14 cellular contexts compared by ENCODE assay signal in genomic region chr6:21265264-21266044, GRCh38.
A peak's percentile ranks its signal among the peaks of the same experiment; 100 is the strongest.
DNase-seq lines count a peak whose midpoint lies in the region; ATAC-seq and TF ChIP-seq lines count a peak whose summit lies in the region.
"Had no signal": no experiment of that assay in that cellular context is flagged by ENCODE, and none has a peak within 500 bp of the region (broad histone marks: within the 10 kb centered on the region; RNA-seq: fewer than 3 reads in every experiment).

No MANE protein-coding gene starts in this region.

- DNase-seq in natural killer cell treated with Interleukin-12 subunit alpha and Interleukin-12 subunit beta and Interleukin-15 and Interleukin-18, amount 100 ng/mL, for 72 hours (ENCODE audit: low spot score): no peak
- DNase-seq in natural killer cell (no peak), NCI-H526 treated with DMSO at 0.1 percent for 48 hours (lab: John Stamatoyannopoulos, UW) (peak; percentile 32), epithelial cell of esophagus (ENCODE audit: low read depth) (peak; percentile 95), type B pancreatic cell (ENCODE audit: extremely low spot score, unreplicated experiment) (no peak), DMS53 treated with DMSO at 0.1 percent for 48 hours (lab: John Stamatoyannopoulos, UW; ENCODE audit: unreplicated experiment) (no peak)
- DNase-seq: aorta, gastrocnemius medialis, H9, immature natural killer cell had no signal

- peak overlapping the region; percentile 10 for H3K4me3 Mint-ChIP-seq in natural killer cell treated with Interleukin-12 subunit alpha and Interleukin-12 subunit beta and Interleukin-15 and Interleukin-18, amount 100 ng/mL, for 72 hours
- H3K4me3 Mint-ChIP-seq in natural killer cell: no peak overlapping the region
- no peak overlapping the region for H3K4me3 Mint-ChIP-seq in type B pancreatic cell
- H3K4me3 Mint-ChIP-seq: H9; immature natural killer cell; stimulated activated memory B cell treated with anti-CD40 and anti-IgM and Interleukin-4, amounts not matched to agents 10 μg/mL and 1 μg/mL and 100 μg/mL, for 72 hours had no signal

- peaks cover 0 to 6% of the 10 kb centered on the region in 2 donors for H3K27me3 Mint-ChIP-seq in natural killer cell treated with Interleukin-12 subunit alpha and Interleukin-12 subunit beta and Interleukin-15 and Interleukin-18, amount 100 ng/mL, for 72 hours
- H3K27me3 Mint-ChIP-seq in natural killer cell (ENCODE audit: low read depth in 2 of 2) (peaks cover 0 to 2% of the 10 kb centered on the region in 2 donors), type B pancreatic cell (no peaks in the 10 kb centered on the region)
- H3K27me3 Mint-ChIP-seq: stimulated activated memory B cell treated with anti-CD40 and anti-IgM and Interleukin-4, amounts not matched to agents 10 μg/mL and 1 μg/mL and 100 μg/mL, for 72 hours had no signal

- H3K36me3 Mint-ChIP-seq in natural killer cell treated with Interleukin-12 subunit alpha and Interleukin-12 subunit beta and Interleukin-15 and Interleukin-18, amount 100 ng/mL, for 72 hours: no peaks in the 10 kb centered on the region
- no peaks in the 10 kb centered on the region for H3K36me3 Mint-ChIP-seq in natural killer cell
- no peaks in the 10 kb centered on the region for H3K36me3 Mint-ChIP-seq in type B pancreatic cell
- H3K36me3 Mint-ChIP-seq: stimulated activated memory B cell treated with anti-CD40 and anti-IgM and Interleukin-4, amounts not matched to agents 10 μg/mL and 1 μg/mL and 100 μg/mL, for 72 hours had no signal

- peak in 1 of 2 donors; percentile 76 for ATAC-seq in natural killer cell treated with Interleukin-12 subunit alpha and Interleukin-12 subunit beta and Interleukin-15 and Interleukin-18, amount 100 ng/mL, for 72 hours
- ATAC-seq in natural killer cell (no peak), GM19397 (IDR thresholded peaks at IDR 0.05; ENCODE audit: unreplicated experiment) (no peak), GM18907 (IDR thresholded peaks at IDR 0.05; ENCODE audit: unreplicated experiment) (no peak)
- ATAC-seq: gastrocnemius medialis; stimulated activated memory B cell treated with anti-CD40 and anti-IgM and Interleukin-4, amounts not matched to agents 10 μg/mL and 1 μg/mL and 100 μg/mL, for 72 hours had no signal

- no peaks in the 10 kb centered on the region for H3K9me3 Mint-ChIP-seq in natural killer cell treated with Interleukin-12 subunit alpha and Interleukin-12 subunit beta and Interleukin-15 and Interleukin-18, amount 100 ng/mL, for 72 hours
- H3K9me3 Mint-ChIP-seq in natural killer cell (no peaks in the 10 kb centered on the region), type B pancreatic cell (peaks cover 8% of the 10 kb centered on the region)
- H3K9me3 Mint-ChIP-seq: H9; stimulated activated memory B cell treated with anti-CD40 and anti-IgM and Interleukin-4, amounts not matched to agents 10 μg/mL and 1 μg/mL and 100 μg/mL, for 72 hours had no signal

- peaks cover 4 to 12% of the 10 kb centered on the region in 2 donors for H3K4me1 Mint-ChIP-seq in natural killer cell treated with Interleukin-12 subunit alpha and Interleukin-12 subunit beta and Interleukin-15 and Interleukin-18, amount 100 ng/mL, for 72 hours (ENCODE audit: low read depth in 2 of 2)
- H3K4me1 Mint-ChIP-seq in natural killer cell (peaks cover 3 to 7% of the 10 kb centered on the region in 2 donors), type B pancreatic cell (ENCODE audit: unreplicated experiment) (peaks cover 9% of the 10 kb centered on the region)
- H3K4me1 Mint-ChIP-seq: immature natural killer cell had no signal

- TF ChIP-seq CTCF in natural killer cell (IDR thresholded peaks at IDR 0.05) (no peak), epithelial cell of esophagus (IDR thresholded peaks at IDR 0.05; ENCODE audit: insufficient read depth, low read depth, low read length, missing control alignments) (no peak), type B pancreatic cell (conservative IDR thresholded peaks at IDR 0.05) (no peak)

- peak overlapping the region; percentile 7 to 43 for H3K27ac Mint-ChIP-seq in natural killer cell treated with Interleukin-12 subunit alpha and Interleukin-12 subunit beta and Interleukin-15 and Interleukin-18, amount 100 ng/mL, for 72 hours
- H3K27ac Mint-ChIP-seq in natural killer cell (no peak overlapping the region), type B pancreatic cell (peak overlapping the region; percentile 12)
- H3K27ac Mint-ChIP-seq: H9; immature natural killer cell; stimulated activated memory B cell treated with anti-CD40 and anti-IgM and Interleukin-4, amounts not matched to agents 10 μg/mL and 1 μg/mL and 100 μg/mL, for 72 hours had no signal

- intact Hi-C loops in natural killer cell (cut with micrococcal nuclease): no loop called here

- no peak overlapping the region for H3K4me3 ChIP-seq in epithelial cell of esophagus (ENCODE audit: low read length)
- H3K4me3 ChIP-seq: BLaER1, gastrocnemius medialis had no signal

Comparison
In these comparisons a context has a peak if more than half of its experiments do, and no peak if none do; other contexts are left out.
1. H3K27ac Mint-ChIP-seq: peak in natural killer cell treated with Interleukin-12 subunit alpha and Interleukin-12 subunit beta and Interleukin-15 and Interleukin-18, amount 100 ng/mL, for 72 hours (2 of 2) and type B pancreatic cell (single experiment); none in natural killer cell (0 of 2).
2. DNase-seq: peak in NCI-H526 treated with DMSO at 0.1 percent for 48 hours (single experiment) and epithelial cell of esophagus (single experiment); none in natural killer cell treated with Interleukin-12 subunit alpha and Interleukin-12 subunit beta and Interleukin-15 and Interleukin-18, amount 100 ng/mL, for 72 hours (single experiment), natural killer cell (single experiment), type B pancreatic cell (single experiment) and DMS53 treated with DMSO at 0.1 percent for 48 hours (single experiment).